ENCODE assay signal across 40 cellular contexts in the genomic region with DNA sequence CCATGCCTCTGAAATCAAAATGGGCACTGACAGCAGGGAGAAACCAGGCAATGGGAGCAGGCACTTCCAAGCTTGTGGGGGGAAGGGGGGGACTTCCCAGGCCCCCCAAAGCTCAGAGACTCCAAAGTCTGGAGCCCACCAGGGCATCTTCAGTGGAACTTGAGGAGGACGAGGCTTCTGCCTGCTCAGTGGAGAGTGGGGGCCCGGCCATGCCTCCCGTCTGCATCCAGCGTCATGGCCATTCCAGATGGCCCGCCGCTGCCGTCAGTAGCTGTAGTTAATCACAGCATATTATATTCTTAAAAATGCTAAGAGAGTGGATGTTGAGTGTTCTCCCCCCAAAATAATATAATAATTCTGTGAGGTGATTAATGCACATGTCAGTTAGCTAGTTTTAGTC.
"Had no signal": no experiment of that assay in that cellular context is flagged by ENCODE, and none has a peak within 500 bp of the region (broad histone marks: within the 10 kb centered on the region; RNA-seq: fewer than 3 reads in every experiment).

No MANE protein-coding gene starts in this region.

- H3K4me3 Mint-ChIP-seq: activated naive CD4-positive, alpha-beta T cell treated with anti-CD3 and anti-CD28 coated beads for 36 hours; activated naive CD4-positive, alpha-beta T cell treated with anti-CD3 and anti-CD28 coated beads, Interleukin-2, amount 10 ng/mL, durations not matched to agents 7 days and 5 days; activated naive CD4-positive, alpha-beta T cell treated with anti-CD3 and anti-CD28 coated beads, Interleukin-2, amount 50 U/mL, for 24 hours; activated naive CD8-positive, alpha-beta T cell; activated naive CD8-positive, alpha-beta T cell treated with anti-CD3 and anti-CD28 coated beads for 36 hours; activated naive CD8-positive, alpha-beta T cell treated with anti-CD3 and anti-CD28 coated beads, Interleukin-2, amount 10 ng/mL, durations not matched to agents 7 days and 5 days; activated naive CD8-positive, alpha-beta T cell treated with anti-CD3 and anti-CD28 coated beads, Interleukin-2, amount 50 U/mL, for 24 hours; activated T-cell treated with anti-CD3 and anti-CD28 coated beads, Interleukin-2, amount 50 U/mL, for 24 hours; activated T-cell treated with anti-CD3 and anti-CD28 coated beads, Interleukin-2, amount 50 U/mL, for 4 hours; activated T-cell treated with anti-CD3 and anti-CD28 coated beads, Interleukin-2, amount 50 U/mL, for 72 hours; activated T-helper 1 cell treated with anti-CD3 and anti-CD28 coated beads, Interleukin-12 subunit alpha, Interleukin-12 subunit beta, Interleukin-2, Interleukin-4 antibody, amounts not matched to agents 30 ng/mL and 10 ng/mL and 1 ng/mL, durations not matched to agents 14 hours and 24 hours and 36 hours; activated T-helper 17 cell treated with anti-CD3 and anti-CD28 coated beads, Interleukin-2, amount 50 U/mL, for 72 hours; brain; central memory CD8-positive, alpha-beta T cell had no signal

- H3K27me3 Mint-ChIP-seq: activated naive CD4-positive, alpha-beta T cell treated with anti-CD3 and anti-CD28 coated beads, Interleukin-2, amount 10 ng/mL, durations not matched to agents 7 days and 5 days; activated naive CD8-positive, alpha-beta T cell; activated naive CD8-positive, alpha-beta T cell treated with anti-CD3 and anti-CD28 coated beads for 36 hours; activated naive CD8-positive, alpha-beta T cell treated with anti-CD3 and anti-CD28 coated beads, Interleukin-2, amount 10 ng/mL, durations not matched to agents 7 days and 5 days; activated naive CD8-positive, alpha-beta T cell treated with anti-CD3 and anti-CD28 coated beads, Interleukin-2, amount 50 U/mL, for 24 hours; activated T-cell treated with anti-CD3 and anti-CD28 coated beads, Interleukin-2, amount 50 U/mL, for 24 hours; activated T-helper 17 cell treated with anti-CD3 and anti-CD28 coated beads, Interleukin-2, amount 50 U/mL, for 72 hours; central memory CD8-positive, alpha-beta T cell had no signal

- H3K4me1 Mint-ChIP-seq: activated naive CD4-positive, alpha-beta T cell treated with anti-CD3 and anti-CD28 coated beads, Interleukin-2, amount 10 ng/mL, durations not matched to agents 7 days and 5 days; activated naive CD4-positive, alpha-beta T cell treated with anti-CD3 and anti-CD28 coated beads, Interleukin-2, amount 50 U/mL, for 24 hours; activated naive CD8-positive, alpha-beta T cell treated with anti-CD3 and anti-CD28 coated beads for 36 hours; activated naive CD8-positive, alpha-beta T cell treated with anti-CD3 and anti-CD28 coated beads, Interleukin-2, amount 10 ng/mL, durations not matched to agents 7 days and 5 days; activated naive CD8-positive, alpha-beta T cell treated with anti-CD3 and anti-CD28 coated beads, Interleukin-2, amount 50 U/mL, for 24 hours; activated T-helper 17 cell treated with anti-CD3 and anti-CD28 coated beads, Interleukin-2, amount 50 U/mL, for 72 hours; brain; central memory CD8-positive, alpha-beta T cell had no signal

- H3K27ac Mint-ChIP-seq: activated naive CD4-positive, alpha-beta T cell treated with anti-CD3 and anti-CD28 coated beads for 36 hours; activated naive CD4-positive, alpha-beta T cell treated with anti-CD3 and anti-CD28 coated beads, Interleukin-2, amount 10 ng/mL, durations not matched to agents 7 days and 5 days; activated naive CD4-positive, alpha-beta T cell treated with anti-CD3 and anti-CD28 coated beads, Interleukin-2, amount 50 U/mL, for 24 hours; activated naive CD4-positive, alpha-beta T cell treated with anti-CD3 and anti-CD28 coated beads, Interleukin-2, amount 50 U/mL, for 72 hours; activated naive CD8-positive, alpha-beta T cell; activated naive CD8-positive, alpha-beta T cell treated with anti-CD3 and anti-CD28 coated beads for 36 hours; activated naive CD8-positive, alpha-beta T cell treated with anti-CD3 and anti-CD28 coated beads, Interleukin-2, amount 10 ng/mL, durations not matched to agents 7 days and 5 days; activated naive CD8-positive, alpha-beta T cell treated with anti-CD3 and anti-CD28 coated beads, Interleukin-2, amount 50 U/mL, for 24 hours; activated T-cell treated with anti-CD3 and anti-CD28 coated beads, Interleukin-2, amount 50 U/mL, for 24 hours; activated T-cell treated with anti-CD3 and anti-CD28 coated beads, Interleukin-2, amount 50 U/mL, for 72 hours; activated T-helper 1 cell treated with anti-CD3 and anti-CD28 coated beads, Interleukin-12 subunit alpha, Interleukin-12 subunit beta, Interleukin-2, Interleukin-4 antibody, amounts not matched to agents 30 ng/mL and 10 ng/mL and 1 ng/mL, durations not matched to agents 14 hours and 24 hours and 36 hours; activated T-helper 17 cell treated with anti-CD3 and anti-CD28 coated beads, Interleukin-2, amount 50 U/mL, for 72 hours; activated T-helper 2 cell treated with anti-CD3 and anti-CD28 coated beads, Interferon-gamma antibody, Interleukin-2, Interleukin-4, amounts not matched to agents 10 μg/mL and 5 μg/mL and 100 μg/mL, durations not matched to agents 14 hours and 24 hours and 36 hours; brain had no signal

- H3K27me3 ChIP-seq: adrenal gland, ascending aorta, body of pancreas, brain microvascular endothelial cell, breast epithelium, cardiac muscle cell had no signal

- H3K4me1 ChIP-seq: adrenal gland, ascending aorta, body of pancreas, breast epithelium had no signal

- H3K36me3 ChIP-seq: adrenal gland, ascending aorta, brain microvascular endothelial cell, breast epithelium, cardiac muscle cell had no signal

- DNase-seq: activated effector memory CD4-positive, alpha-beta T cell treated with anti-CD3 and anti-CD28 coated beads, Interleukin-2, amount 50 U/mL, for 16 hours; activated effector memory CD4-positive, alpha-beta T cell treated with Interleukin-2 at 50 U/mL for 16 hours; activated gamma-delta T cell; activated gamma-delta T cell treated with Interleukin-2 at 50 U/mL for 16 hours; activated naive CD4-positive, alpha-beta T cell; activated naive CD4-positive, alpha-beta T cell treated with anti-CD3 and anti-CD28 coated beads for 36 hours; activated naive CD4-positive, alpha-beta T cell treated with anti-CD3 and anti-CD28 coated beads, Interleukin-2, amount 10 ng/mL, durations not matched to agents 7 days and 5 days; activated naive CD4-positive, alpha-beta T cell treated with anti-CD3 and anti-CD28 coated beads, Interleukin-2, amount 50 U/mL, for 16 hours; activated naive CD4-positive, alpha-beta T cell treated with Interleukin-2 at 50 U/mL for 16 hours; activated naive CD8-positive, alpha-beta T cell treated with anti-CD3 and anti-CD28 coated beads for 36 hours; activated naive CD8-positive, alpha-beta T cell treated with anti-CD3 and anti-CD28 coated beads, Interleukin-2, amount 10 ng/mL, durations not matched to agents 7 days and 5 days; activated naive CD8-positive, alpha-beta T cell treated with anti-CD3 and anti-CD28 coated beads, Interleukin-2, amount 50 U/mL, for 24 hours; activated T-cell treated with anti-CD3 and anti-CD28 coated beads for 4 hours; activated T-cell treated with anti-CD3 and anti-CD28 coated beads, Interleukin-2, amount 50 U/mL, for 1 hour; activated T-cell treated with anti-CD3 and anti-CD28 coated beads, Interleukin-2, amount 50 U/mL, for 24 hours; activated T-cell treated with anti-CD3 and anti-CD28 coated beads, Interleukin-2, amount 50 U/mL, for 4 hours; activated T-cell treated with anti-CD3 and anti-CD28 coated beads, Interleukin-2, amount 50 U/mL, for 48 hours; activated T-cell treated with anti-CD3 and anti-CD28 coated beads, Interleukin-2, amount 50 U/mL, for 72 hours; adrenal gland; amniotic stem cell; amygdala; anterior cingulate cortex; aorta; body of pancreas; brain microvascular endothelial cell; central memory CD4-positive, alpha-beta T cell; cerebellar nuclear complex had no signal

- H3K4me3 ChIP-seq: adrenal gland, ascending aorta, body of pancreas, breast epithelium, cardiac muscle cell had no signal

- H3K27ac ChIP-seq: adrenal gland, ascending aorta, body of pancreas, brain microvascular endothelial cell, breast epithelium, cardiac muscle cell had no signal

- H3K36me3 Mint-ChIP-seq: activated naive CD4-positive, alpha-beta T cell treated with anti-CD3 and anti-CD28 coated beads, Interleukin-2, amount 10 ng/mL, durations not matched to agents 7 days and 5 days; activated naive CD4-positive, alpha-beta T cell treated with anti-CD3 and anti-CD28 coated beads, Interleukin-2, amount 50 U/mL, for 24 hours; activated naive CD4-positive, alpha-beta T cell treated with anti-CD3 and anti-CD28 coated beads, Interleukin-2, amount 50 U/mL, for 72 hours; activated naive CD8-positive, alpha-beta T cell; activated naive CD8-positive, alpha-beta T cell treated with anti-CD3 and anti-CD28 coated beads for 36 hours; activated naive CD8-positive, alpha-beta T cell treated with anti-CD3 and anti-CD28 coated beads, Interleukin-2, amount 10 ng/mL, durations not matched to agents 7 days and 5 days; brain had no signal

- ATAC-seq: activated naive CD4-positive, alpha-beta T cell treated with anti-CD3 and anti-CD28 coated beads, Interleukin-2, amount 50 U/mL, for 72 hours; activated naive CD8-positive, alpha-beta T cell treated with anti-CD3 and anti-CD28 coated beads, Interleukin-2, amount 50 U/mL, for 24 hours; activated T-cell treated with anti-CD3 and anti-CD28 coated beads, Interleukin-2, amount 50 U/mL, for 4 hours; activated T-cell treated with anti-CD3 and anti-CD28 coated beads, Interleukin-2, amount 50 U/mL, for 72 hours; activated T-helper 17 cell treated with anti-CD3 and anti-CD28 coated beads, Interleukin-2, amount 50 U/mL, for 72 hours; body of pancreas had no signal

- H3K9me3 ChIP-seq: adrenal gland, ascending aorta had no signal

- FAIRE-seq: astrocyte, bronchial epithelial cell had no signal
